ENCODE assay signal across 10 cellular contexts in genomic region chr3:187955076-187955952, GRCh38.
DNase-seq lines count a peak whose midpoint lies in the region; ATAC-seq, FAIRE-seq and TF ChIP-seq lines count a peak whose summit lies in the region.
"Had no signal": no experiment of that assay in that cellular context is flagged by ENCODE, and none has a peak within 500 bp of the region (broad histone marks: within the 10 kb centered on the region; RNA-seq: fewer than 3 reads in every experiment).

No MANE protein-coding gene starts in this region.

- H3K9me3 ChIP-seq in gastrocnemius medialis, result no peaks in the 10 kb centered on the region

- FAIRE-seq in RCC 7860 (lab: Jason Lieb, UNC), result no peak
- FAIRE-seq: islet of Langerhans had no signal

- H3K27ac ChIP-seq in gastrocnemius medialis, result peak overlapping the region; percentile 83 to 96 (median 94)

- no peak for TF ChIP-seq POLR2A in gastrocnemius medialis (IDR thresholded peaks at IDR 0.05)

- in situ Hi-C loops in gastrocnemius medialis (cut with MboI; ENCODE audit: low sequenced_read_pairs in 4 of 4), result no loop called here

- ATAC-seq in gastrocnemius medialis (peak; percentile 68 to 70), SK-N-SH treated with all-trans-retinoic acid at 6 μM for 48 hours (no peak; the same call in 2 of the 3 replicates), GM19324 (IDR thresholded peaks at IDR 0.05; ENCODE audit: low FRiP score, unreplicated experiment) (no peak)

- H3K27me3 ChIP-seq in gastrocnemius medialis, result no peaks in the 10 kb centered on the region
- no peaks in the 10 kb centered on the region for H3K27me3 ChIP-seq in H7 (ENCODE audit: control insufficient read depth, insufficient read depth, low read length)

- H3K4me3 ChIP-seq in fibroblast of villous mesenchyme (ENCODE audit: low read depth, low read length) (no peak overlapping the region), gastrocnemius medialis (no peak overlapping the region), H7 (ENCODE audit: insufficient read depth, low read depth, low read length) (no peak overlapping the region)

- no peaks in the 10 kb centered on the region for H3K36me3 ChIP-seq in gastrocnemius medialis
- no peaks in the 10 kb centered on the region for H3K36me3 ChIP-seq in H7 (replicated peaks; ENCODE audit: control insufficient read depth, insufficient read depth, low read length)

- DNase-seq in GF-D8 (lab: John Stamatoyannopoulos, UW) (peak; percentile 52), RCC 7860 (ENCODE audit: low spot score) (peak; percentile 13), fibroblast of villous mesenchyme (ENCODE audit: low read depth) (peak; percentile 96), gastrocnemius medialis (peak; percentile 43 to 85), H7 (no peak), NCI-H1694 (lab: John Stamatoyannopoulos, UW) (no peak)
- DNase-seq: activated effector memory CD4-positive, alpha-beta T cell treated with anti-CD3 and anti-CD28 coated beads, Interleukin-2, amount 50 U/mL, for 16 hours had no signal

- TF ChIP-seq CTCF in fibroblast of villous mesenchyme (IDR thresholded peaks at IDR 0.05; ENCODE audit: insufficient read depth, low read depth, low read length), result no peak
- no peak for TF ChIP-seq CTCF in gastrocnemius medialis (IDR thresholded peaks at IDR 0.05 in 4 of 5, conservative IDR thresholded peaks at IDR 0.05 in 1 of 5)

- peaks cover 58 to 79% of the 10 kb centered on the region in 2 donors for H3K4me1 ChIP-seq in gastrocnemius medialis

- intact Hi-C loops in gastrocnemius medialis (cut with DNase I; ENCODE audit: low total_unique reads), result loop anchor here (2.0 to 5.0 kb wide), 5 partner anchors 39 to 992 kb away; partner anchors contain the start of gene BCL6

TF ChIP-seq in SK-N-SH treated with all-trans-retinoic acid at 6 μM for 48 hours, 23 proteins besides CTCF, POLR2A, EP300 and RAD21:
- no peak for TF ChIP-seq TCF4 (CRISPR knock-in tag; IDR thresholded peaks at IDR 0.05; ENCODE audit: borderline replicate concordance)
- TF ChIP-seq ZNF8 (CRISPR knock-in tag; IDR thresholded peaks at IDR 0.05), result no peak
- no peak for TF ChIP-seq CSDC2 (CRISPR knock-in tag; IDR thresholded peaks at IDR 0.05)
- no peak for TF ChIP-seq TOX (CRISPR knock-in tag; IDR thresholded peaks at IDR 0.05; ENCODE audit: borderline replicate concordance)
- no peak for TF ChIP-seq BACH2 (CRISPR knock-in tag; IDR thresholded peaks at IDR 0.05; ENCODE audit: borderline replicate concordance)
- TF ChIP-seq GLIS3 (CRISPR knock-in tag; IDR thresholded peaks at IDR 0.05), result no peak
- TF ChIP-seq PATZ1 (CRISPR knock-in tag; IDR thresholded peaks at IDR 0.05; ENCODE audit: borderline replicate concordance), result no peak
- TF ChIP-seq ZC3H10 (CRISPR knock-in tag; IDR thresholded peaks at IDR 0.05), result no peak
- no peak for TF ChIP-seq SNAI2 (CRISPR knock-in tag; IDR thresholded peaks at IDR 0.05)
- no peak for TF ChIP-seq ARNTL (CRISPR knock-in tag; IDR thresholded peaks at IDR 0.05; ENCODE audit: borderline replicate concordance, low read depth)
- TF ChIP-seq PPARA (CRISPR knock-in tag; IDR thresholded peaks at IDR 0.05; ENCODE audit: borderline replicate concordance), result no peak
- TF ChIP-seq CREB5 (CRISPR knock-in tag; IDR thresholded peaks at IDR 0.05; ENCODE audit: low read depth), result no peak

Comparison
In these comparisons a context has a peak if more than half of its experiments do, and no peak if none do; other contexts are left out.
1. DNase-seq: peak in GF-D8 (single experiment), RCC 7860 (single experiment), fibroblast of villous mesenchyme (single experiment) and gastrocnemius medialis (2 of 2); none in H7 (single experiment) and NCI-H1694 (single experiment).
2. ATAC-seq: peak in gastrocnemius medialis (2 of 2); none in SK-N-SH treated with all-trans-retinoic acid at 6 μM for 48 hours (single experiment) and GM19324 (single experiment).